In the genomic region with DNA sequence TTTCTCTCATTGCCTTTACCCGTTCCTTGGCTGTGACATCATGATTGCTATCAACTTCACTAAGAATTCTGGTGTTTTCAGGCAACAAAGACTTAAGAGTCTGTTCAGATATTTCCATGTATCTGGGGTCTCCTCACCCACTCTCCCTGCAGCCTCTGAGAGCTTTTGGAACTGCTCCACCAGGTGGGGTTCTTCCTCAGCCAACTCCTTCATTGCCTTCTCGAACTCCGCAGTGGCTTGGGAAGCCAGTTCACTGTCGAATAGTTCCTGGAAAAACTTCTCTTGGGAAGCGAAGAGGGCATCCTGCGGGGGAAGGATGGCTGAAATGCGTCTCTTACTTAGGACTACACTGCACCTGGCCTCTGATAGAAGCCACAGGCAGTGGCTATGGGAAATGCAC, we compare ENCODE assay signal across 29 cellular contexts. TPM values are rescaled to one million over a fixed set of nuclear protein-coding genes. Genes with fewer than 3 reads are reported as not detected.
DNase-seq lines count a peak whose midpoint lies in the region; ATAC-seq and TF ChIP-seq lines count a peak whose summit lies in the region.
"Had no signal": no experiment of that assay in that cellular context is flagged by ENCODE, and none has a peak within 500 bp of the region (broad histone marks: within the 10 kb centered on the region; RNA-seq: fewer than 3 reads in every experiment).

No MANE protein-coding gene starts in this region.

- no peaks in the 10 kb centered on the region for H3K9me3 Mint-ChIP-seq in activated T-cell treated with anti-CD3 and anti-CD28 coated beads, Interleukin-2, amount 50 U/mL, for 72 hours
- H3K9me3 Mint-ChIP-seq in activated naive CD8-positive, alpha-beta T cell treated with anti-CD3 and anti-CD28 coated beads, Interleukin-2, amount 50 U/mL, for 24 hours = no peaks in the 10 kb centered on the region
- H3K9me3 Mint-ChIP-seq: activated T-cell treated with anti-CD3 and anti-CD28 coated beads, Interleukin-2, amount 50 U/mL, for 4 hours; stimulated activated memory B cell treated with anti-CD40 and anti-IgM and Interleukin-4, amounts not matched to agents 10 μg/mL and 1 μg/mL and 100 μg/mL, for 72 hours had no signal

- peaks cover 31% of the 10 kb centered on the region for H3K4me1 Mint-ChIP-seq in activated T-cell treated with anti-CD3 and anti-CD28 coated beads, Interleukin-2, amount 50 U/mL, for 72 hours (ENCODE audit: low read depth)
- H3K4me1 Mint-ChIP-seq in activated naive CD8-positive, alpha-beta T cell treated with anti-CD3 and anti-CD28 coated beads, Interleukin-2, amount 50 U/mL, for 24 hours = peaks cover 25% of the 10 kb centered on the region

- POLR2A ChIA-PET in RWPE1 (lab: Yijun Ruan, JAX; ENCODE audit: low non-redundant PET) = no interaction called here

- peak overlapping the region; percentile 5 for H3K27ac Mint-ChIP-seq in activated T-cell treated with anti-CD3 and anti-CD28 coated beads, Interleukin-2, amount 50 U/mL, for 72 hours
- peak overlapping the region; percentile 40 for H3K27ac Mint-ChIP-seq in activated naive CD8-positive, alpha-beta T cell treated with anti-CD3 and anti-CD28 coated beads, Interleukin-2, amount 50 U/mL, for 24 hours

- no peak for DNase-seq in activated T-cell treated with anti-CD3 and anti-CD28 coated beads, Interleukin-2, amount 50 U/mL, for 72 hours
- DNase-seq in activated T-cell treated with anti-CD3 and anti-CD28 coated beads, Interleukin-2, amount 50 U/mL, for 1 hour = no peak
- DNase-seq in activated naive CD8-positive, alpha-beta T cell treated with anti-CD3 and anti-CD28 coated beads, Interleukin-2, amount 50 U/mL, for 24 hours = no peak
- DNase-seq in iPS-NIHi11 (ENCODE audit: low spot score) = peak; percentile 28
- DNase-seq in RWPE1 (ENCODE audit: low spot score) = no peak
- DNase-seq in substantia nigra (lab: John Stamatoyannopoulos, UW) = no peak
- no peak for DNase-seq in caudate nucleus (lab: John Stamatoyannopoulos, UW)
- DNase-seq: activated CD4-positive, alpha-beta T cell treated with anti-CD3 and anti-CD28 coated beads for 36 hours; activated CD8-positive, alpha-beta memory T cell treated with anti-CD3 and anti-CD28 coated beads for 24 hours; activated naive CD4-positive, alpha-beta T cell; activated T-cell treated with anti-CD3 and anti-CD28 coated beads, Interleukin-2, amount 50 U/mL, for 4 hours; amniotic stem cell; brain microvascular endothelial cell; DMS153; effector CD8-positive, alpha-beta T cell; foreskin melanocyte; IMR-90; left colon; mammary epithelial cell; NCI-H446 treated with DMSO at 0.1 percent for 48 hours; OCI-M1; stimulated activated CD4-positive, alpha-beta T cell treated with anti-CD3 and anti-CD28 coated beads, Interleukin-4, amount 100 ng/mL, for 4 hours; T-helper 2 cell had no signal

- no peak overlapping the region for H3K27ac ChIP-seq in RWPE1
- H3K27ac ChIP-seq in substantia nigra (ENCODE audit: low read depth, low read length, poor library complexity, severe bottlenecking) = no peak overlapping the region
- H3K27ac ChIP-seq in caudate nucleus (ENCODE audit: low read depth, low read length) = no peak overlapping the region
- H3K27ac ChIP-seq: brain microvascular endothelial cell, neutrophil, prostate gland, suprapubic skin had no signal

- no peak for ATAC-seq in activated T-cell treated with anti-CD3 and anti-CD28 coated beads, Interleukin-2, amount 50 U/mL, for 72 hours (replicated peaks in 1 of 2)
- ATAC-seq in activated naive CD8-positive, alpha-beta T cell treated with anti-CD3 and anti-CD28 coated beads, Interleukin-2, amount 50 U/mL, for 24 hours = no peak
- no peak for ATAC-seq in HG03439 (IDR thresholded peaks at IDR 0.05; ENCODE audit: unreplicated experiment)
- ATAC-seq: activated CD4-positive, alpha-beta T cell treated with anti-CD3 and anti-CD28 coated beads for 36 hours; activated T-cell treated with anti-CD3 and anti-CD28 coated beads, Interleukin-2, amount 50 U/mL, for 4 hours; left colon; sciatic nerve; stimulated activated memory B cell treated with anti-CD40 and anti-IgM and Interleukin-4, amounts not matched to agents 10 μg/mL and 1 μg/mL and 100 μg/mL, for 72 hours had no signal

- H3K4me3 Mint-ChIP-seq in activated T-cell treated with anti-CD3 and anti-CD28 coated beads, Interleukin-2, amount 50 U/mL, for 72 hours = no peak overlapping the region
- no peak overlapping the region for H3K4me3 Mint-ChIP-seq in activated naive CD8-positive, alpha-beta T cell treated with anti-CD3 and anti-CD28 coated beads, Interleukin-2, amount 50 U/mL, for 24 hours

- no peak for TF ChIP-seq CTCF in RWPE1 (conservative IDR thresholded peaks at IDR 0.05; ENCODE audit: low read depth)

- H3K36me3 Mint-ChIP-seq in activated T-cell treated with anti-CD3 and anti-CD28 coated beads, Interleukin-2, amount 50 U/mL, for 72 hours (ENCODE audit: insufficient read depth in 2 of 2) = peaks cover 6 to 17% of the 10 kb centered on the region in 2 donors
- H3K36me3 Mint-ChIP-seq in activated naive CD8-positive, alpha-beta T cell treated with anti-CD3 and anti-CD28 coated beads, Interleukin-2, amount 50 U/mL, for 24 hours (ENCODE audit: low read depth) = peaks cover 17% of the 10 kb centered on the region

- no peaks in the 10 kb centered on the region for H3K27me3 Mint-ChIP-seq in activated T-cell treated with anti-CD3 and anti-CD28 coated beads, Interleukin-2, amount 50 U/mL, for 72 hours (ENCODE audit: low read depth)
- no peaks in the 10 kb centered on the region for H3K27me3 Mint-ChIP-seq in activated naive CD8-positive, alpha-beta T cell treated with anti-CD3 and anti-CD28 coated beads, Interleukin-2, amount 50 U/mL, for 24 hours
- H3K27me3 Mint-ChIP-seq: activated CD4-positive, alpha-beta T cell treated with anti-CD3 and anti-CD28 coated beads for 36 hours; stimulated activated memory B cell treated with anti-CD40 and anti-IgM and Interleukin-4, amounts not matched to agents 10 μg/mL and 1 μg/mL and 100 μg/mL, for 72 hours had no signal

- CTCF ChIA-PET in RWPE1 (lab: Yijun Ruan, JAX) = interaction anchor here (1.5 kb wide), 1 partner anchor 8 kb away, joined by 3 read pairs; no protein-coding TSS in a partner anchor

RNA-seq across cellular contexts. Expression of gene PEX19, which starts 2.1 kb away (rescaled TPM):
- total RNA-seq in activated T-cell treated with anti-CD3 and anti-CD28 coated beads, Interleukin-2, amount 50 U/mL, for 72 hours = 10 to 100 TPM; 48.8 to 49.1 TPM

RNA-seq across cellular contexts. Expression of gene DCAF8, which starts 20.5 kb away (rescaled TPM):
- 100 to 1,000 TPM; 246 to 280 TPM for total RNA-seq in activated T-cell treated with anti-CD3 and anti-CD28 coated beads, Interleukin-2, amount 50 U/mL, for 72 hours
